In the genomic region with DNA sequence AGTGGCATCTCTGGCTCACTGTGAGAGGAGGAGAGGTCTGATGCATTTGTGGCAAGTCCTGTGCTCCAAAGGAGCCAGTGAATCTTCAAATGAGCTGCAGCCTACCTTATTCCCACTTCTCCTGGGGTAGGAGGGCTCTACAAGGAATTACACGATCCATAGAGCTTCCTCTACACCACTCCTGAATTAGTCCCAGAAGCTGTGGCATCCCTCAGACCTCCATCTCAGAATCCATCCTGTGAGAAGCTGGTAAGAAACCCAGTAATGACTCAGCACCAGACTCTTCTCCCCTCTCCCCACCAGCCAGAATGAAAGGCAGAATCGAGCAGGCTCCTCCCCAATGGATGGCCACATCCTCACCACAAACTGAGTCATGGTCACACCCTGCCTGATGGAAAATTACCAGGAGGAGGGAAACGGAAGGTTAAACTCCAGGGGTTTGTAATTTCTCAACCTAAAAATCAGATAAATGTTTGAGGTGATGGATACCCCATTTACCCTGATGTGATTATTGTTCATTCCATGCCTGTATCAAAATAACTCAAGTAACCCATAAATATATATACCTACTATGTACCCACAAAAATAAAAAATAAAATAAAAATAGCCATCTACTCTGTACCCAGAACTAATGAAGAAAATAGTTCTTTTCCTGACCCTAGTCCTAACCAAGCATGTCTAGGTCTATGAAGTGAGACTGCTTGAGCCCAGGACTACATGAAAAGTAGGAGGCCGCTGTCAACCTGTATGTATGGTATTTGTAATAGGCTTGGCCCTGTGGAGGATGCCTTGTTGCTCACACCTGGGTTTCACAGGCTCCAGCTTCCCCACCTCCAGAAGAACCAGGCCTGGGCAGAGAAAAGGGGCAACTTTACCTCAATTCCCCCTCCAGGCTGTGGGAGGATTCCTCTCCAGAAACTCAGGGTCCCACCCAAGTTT, we compare ENCODE assay signal across 8 cellular contexts. TPM values are rescaled to one million over a fixed set of nuclear protein-coding genes. Genes with fewer than 3 reads are reported as not detected.
DNase-seq lines count a peak whose midpoint lies in the region; ATAC-seq and TF ChIP-seq lines count a peak whose summit lies in the region.

No MANE protein-coding gene starts in this region.

- CTCF ChIA-PET in PC-9 (lab: Charles Lee): interaction anchor here (0.7 kb wide), 1 partner anchor 11 kb away, joined by 3 read pairs; no protein-coding TSS in a partner anchor

- no peak for TF ChIP-seq CTCF in PC-9 (conservative IDR thresholded peaks at IDR 0.05)

- H3K36me3 ChIP-seq in PC-9 (ENCODE audit: low read depth): 0 out of 2 replicates have a peak, but pooled peaks cover 2% of the 10 kb centered on the region

- POLR2A ChIA-PET in PC-9 (lab: Charles Lee; ENCODE audit: unreplicated experiment): interaction anchor here (0.6 to 0.9 kb wide), 8 partner anchors 11 to 1460 kb away, joined by 3 to 6 read pairs (median 4); partner anchors contain the start of gene SENP8

- BruUV-seq in PC-9 (replicated peaks; lab: Mats Ljungman, UMichigan): TSS peak; percentile 46

- peaks cover 49% of the 10 kb centered on the region for H3F3A ChIP-seq in PC-9 (ENCODE audit: insufficient read depth, low read depth)

- DNase-seq in PC-9 (peak; percentile 87 to 92), foreskin melanocyte (peak; percentile 95), NCI-H748 (lab: John Stamatoyannopoulos, UW; ENCODE audit: unreplicated experiment) (no peak), NCI-H2029 treated with DMSO at 0.1 percent for 48 hours (lab: John Stamatoyannopoulos, UW) (no peak)
- peak; percentile 76 to 85 for DNase-seq in activated T-cell treated with anti-CD3 and anti-CD28 coated beads, Interleukin-2, amount 50 U/mL, for 72 hours
- peak; percentile 62 to 75 for DNase-seq in stimulated activated CD4-positive, alpha-beta T cell treated with anti-CD3 and anti-CD28 coated beads, Interleukin-12 subunit alpha, Interleukin-12 subunit beta, amount 100 ng/mL, for 24 hours (ENCODE audit: low read depth in 2 of 2)

- no peaks in the 10 kb centered on the region for H3K9me2 ChIP-seq in PC-9 (ENCODE audit: insufficient read depth)

- no peaks in the 10 kb centered on the region for H3K9me3 ChIP-seq in PC-9 (ENCODE audit: insufficient read depth, low read depth)

- peak; percentile 68 for ATAC-seq in GM18498 (IDR thresholded peaks at IDR 0.05; ENCODE audit: unreplicated experiment)
- ATAC-seq in HG02852 (IDR thresholded peaks at IDR 0.05; ENCODE audit: unreplicated experiment): peak; percentile 72
- ATAC-seq in activated T-cell treated with anti-CD3 and anti-CD28 coated beads, Interleukin-2, amount 50 U/mL, for 72 hours (replicated peaks in 1 of 2): peak; percentile 95 to 96

- intact Hi-C loops in PC-9 (cut with micrococcal nuclease; ENCODE audit: unreplicated experiment): no loop called here

- no peaks in the 10 kb centered on the region for H4K20me1 ChIP-seq in PC-9 (ENCODE audit: insufficient read depth)

- peaks cover 2 to 3% of the 10 kb centered on the region in 2 donors for H3K36me3 Mint-ChIP-seq in activated T-cell treated with anti-CD3 and anti-CD28 coated beads, Interleukin-2, amount 50 U/mL, for 72 hours (ENCODE audit: insufficient read depth in 2 of 2)

- H2AFZ ChIP-seq in PC-9: peak overlapping the region; percentile 57; the same call in 1 of the 2 replicates

- peak overlapping the region; percentile 96 for H3K27ac ChIP-seq in PC-9

- peak overlapping the region; percentile 90 for H3K27ac Mint-ChIP-seq in activated T-cell treated with anti-CD3 and anti-CD28 coated beads, Interleukin-2, amount 50 U/mL, for 72 hours

- peaks cover 45% of the 10 kb centered on the region for H3K79me2 ChIP-seq in PC-9 (ENCODE audit: low read depth)

- peaks cover 59% of the 10 kb centered on the region for H3K4me1 Mint-ChIP-seq in activated T-cell treated with anti-CD3 and anti-CD28 coated beads, Interleukin-2, amount 50 U/mL, for 72 hours (ENCODE audit: low read depth)

- H3K4me3 Mint-ChIP-seq in activated T-cell treated with anti-CD3 and anti-CD28 coated beads, Interleukin-2, amount 50 U/mL, for 72 hours: peak overlapping the region; percentile 70 to 85

- peak overlapping the region; percentile 98 for H3K4me2 ChIP-seq in PC-9

- no peaks in the 10 kb centered on the region for H3K9me3 Mint-ChIP-seq in activated T-cell treated with anti-CD3 and anti-CD28 coated beads, Interleukin-2, amount 50 U/mL, for 72 hours

- no peaks in the 10 kb centered on the region for H3K27me3 ChIP-seq in PC-9 (ENCODE audit: insufficient read depth, low read depth)

- H3K4me1 ChIP-seq in PC-9 (replicated peaks; ENCODE audit: insufficient read depth): peaks cover 57% of the 10 kb centered on the region

- H3K4me3 ChIP-seq in PC-9: peak overlapping the region; percentile 86

- H3K27me3 Mint-ChIP-seq in activated T-cell treated with anti-CD3 and anti-CD28 coated beads, Interleukin-2, amount 50 U/mL, for 72 hours (ENCODE audit: low read depth): no peaks in the 10 kb centered on the region

RNA-seq across cellular contexts. Expression of gene PKM, which starts 6.6 kb away (rescaled TPM):
- 1,294 and 1,809 TPM in 2 replicates for total RNA-seq in PC-9 (2021)
- 1,000 to 10,000 TPM; 1,066 to 1,119 TPM for total RNA-seq in activated T-cell treated with anti-CD3 and anti-CD28 coated beads, Interleukin-2, amount 50 U/mL, for 72 hours

RNA-seq across cellular contexts. Expression of gene PARP6, which starts 34.8 kb away (rescaled TPM):
- total RNA-seq in PC-9 (2021): 51.3 and 65.9 TPM in 2 replicates
- total RNA-seq in activated T-cell treated with anti-CD3 and anti-CD28 coated beads, Interleukin-2, amount 50 U/mL, for 72 hours: 100 to 1,000 TPM; 108 to 132 TPM

RNA-seq across cellular contexts. Expression of gene GRAMD2A, which starts 40.0 kb away (rescaled TPM):
- total RNA-seq in PC-9 (2021): 48.5 and 60.2 TPM in 2 replicates
- under 1 TPM in 1 of 2 donors, not detected in 1; 0.07 TPM for total RNA-seq in activated T-cell treated with anti-CD3 and anti-CD28 coated beads, Interleukin-2, amount 50 U/mL, for 72 hours

Comparison
In these comparisons a context has a peak if more than half of its experiments do, and no peak if none do; other contexts are left out.
1. DNase-seq: peak in PC-9 (2 of 2), activated T-cell treated with anti-CD3 and anti-CD28 coated beads, Interleukin-2, amount 50 U/mL, for 72 hours (2 of 2), foreskin melanocyte (single experiment) and stimulated activated CD4-positive, alpha-beta T cell treated with anti-CD3 and anti-CD28 coated beads, Interleukin-12 subunit alpha, Interleukin-12 subunit beta, amount 100 ng/mL, for 24 hours (2 of 2); none in NCI-H748 (single experiment) and NCI-H2029 treated with DMSO at 0.1 percent for 48 hours (single experiment).
2. RNA of gene GRAMD2A, which starts 40.0 kb away (total RNA-seq): 48.5 to 60.2 TPM in PC-9; 0.07 TPM in activated T-cell treated with anti-CD3 and anti-CD28 coated beads, Interleukin-2, amount 50 U/mL, for 72 hours; every median in the first group is over 10 times any median in the second.
3. Peak in every context shown above with its lines, with median percentiles within 50 percentile points of each other: ATAC-seq.